Comparison of ENCODE assay signal across 2 cellular contexts in genomic region chr12:48583728-48584127, GRCh38.
TF ChIP-seq lines count a peak whose summit lies in the region.

No MANE protein-coding gene starts in this region.

TF ChIP-seq in A549, 52 proteins besides CTCF, POLR2A, EP300 and RAD21:
- TF ChIP-seq KDM1A (IDR thresholded peaks at IDR 0.05; ENCODE audit: low read depth) (no peak), HEYL (CRISPR knock-in tag; IDR thresholded peaks at IDR 0.05) (no peak), CBX2 (IDR thresholded peaks at IDR 0.05; ENCODE audit: borderline replicate concordance, low read depth) (no peak), MAFK (IDR thresholded peaks at IDR 0.05; ENCODE audit: partially characterized antibody) (no peak)

TF ChIP-seq in K562, 482 proteins besides CTCF, POLR2A, EP300 and RAD21:
- TF ChIP-seq, protein P1, sequence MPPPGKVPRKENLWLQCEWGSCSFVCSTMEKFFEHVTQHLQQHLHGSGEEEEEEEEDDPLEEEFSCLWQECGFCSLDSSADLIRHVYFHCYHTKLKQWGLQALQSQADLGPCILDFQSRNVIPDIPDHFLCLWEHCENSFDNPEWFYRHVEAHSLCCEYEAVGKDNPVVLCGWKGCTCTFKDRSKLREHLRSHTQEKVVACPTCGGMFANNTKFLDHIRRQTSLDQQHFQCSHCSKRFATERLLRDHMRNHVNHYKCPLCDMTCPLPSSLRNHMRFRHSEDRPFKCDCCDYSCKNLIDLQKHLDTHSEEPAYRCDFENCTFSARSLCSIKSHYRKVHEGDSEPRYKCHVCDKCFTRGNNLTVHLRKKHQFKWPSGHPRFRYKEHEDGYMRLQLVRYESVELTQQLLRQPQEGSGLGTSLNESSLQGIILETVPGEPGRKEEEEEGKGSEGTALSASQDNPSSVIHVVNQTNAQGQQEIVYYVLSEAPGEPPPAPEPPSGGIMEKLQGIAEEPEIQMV (tag; conservative IDR thresholded peaks at IDR 0.05; ENCODE audit: low read depth) = no peak
- TF ChIP-seq PTTG1 (tag; IDR thresholded peaks at IDR 0.05; ENCODE audit: low read depth) (peak; percentile 84), ZNF507 (tag; conservative IDR thresholded peaks at IDR 0.05) (0 out of 2 replicates have a peak, but pooled peaks have one; percentile 18), DDX20 (tag; IDR thresholded peaks at IDR 0.05; ENCODE audit: low read depth) (peak; percentile 85), HOMEZ (CRISPR knock-in tag; IDR thresholded peaks at IDR 0.05) (no peak), ESRRB (CRISPR knock-in tag; IDR thresholded peaks at IDR 0.05; ENCODE audit: borderline replicate concordance) (no peak), RBM34 (IDR thresholded peaks at IDR 0.05; ENCODE audit: borderline replicate concordance, insufficient read depth, low read length) (no peak), GTF2A2 (tag; IDR thresholded peaks at IDR 0.05) (0 out of 2 replicates have a peak, but pooled peaks have one; percentile 38), ZNF592 (IDR thresholded peaks at IDR 0.05) (0 out of 2 replicates have a peak, but pooled peaks have one; percentile 23), CREB1 (IDR thresholded peaks at IDR 0.05) (no peak), CREB1 (CRISPR knock-in tag; IDR thresholded peaks at IDR 0.05) (no peak), TEAD1 (CRISPR knock-in tag; IDR thresholded peaks at IDR 0.05) (no peak), MEF2D (tag; conservative IDR thresholded peaks at IDR 0.05; ENCODE audit: low read depth) (0 out of 2 replicates have a peak, but pooled peaks have one; percentile 27), NR2C1 (IDR thresholded peaks at IDR 0.05) (no peak), NR2C1 (tag; IDR thresholded peaks at IDR 0.05) (peak; percentile 50)
- TF ChIP-seq, protein P2, sequence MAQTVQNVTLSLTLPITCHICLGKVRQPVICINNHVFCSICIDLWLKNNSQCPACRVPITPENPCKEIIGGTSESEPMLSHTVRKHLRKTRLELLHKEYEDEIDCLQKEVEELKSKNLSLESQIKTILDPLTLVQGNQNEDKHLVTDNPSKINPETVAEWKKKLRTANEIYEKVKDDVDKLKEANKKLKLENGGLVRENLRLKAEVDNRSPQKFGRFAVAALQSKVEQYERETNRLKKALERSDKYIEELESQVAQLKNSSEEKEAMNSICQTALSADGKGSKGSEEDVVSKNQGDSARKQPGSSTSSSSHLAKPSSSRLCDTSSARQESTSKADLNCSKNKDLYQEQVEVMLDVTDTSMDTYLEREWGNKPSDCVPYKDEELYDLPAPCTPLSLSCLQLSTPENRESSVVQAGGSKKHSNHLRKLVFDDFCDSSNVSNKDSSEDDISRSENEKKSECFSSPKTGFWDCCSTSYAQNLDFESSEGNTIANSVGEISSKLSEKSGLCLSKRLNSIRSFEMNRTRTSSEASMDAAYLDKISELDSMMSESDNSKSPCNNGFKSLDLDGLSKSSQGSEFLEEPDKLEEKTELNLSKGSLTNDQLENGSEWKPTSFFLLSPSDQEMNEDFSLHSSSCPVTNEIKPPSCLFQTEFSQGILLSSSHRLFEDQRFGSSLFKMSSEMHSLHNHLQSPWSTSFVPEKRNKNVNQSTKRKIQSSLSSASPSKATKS (CRISPR knock-in tag; IDR thresholded peaks at IDR 0.05) = no peak
